In genomic region chr10:49080071-49080470, GRCh38 we compare ENCODE assay signal across 11 cellular contexts. TPM values are rescaled to one million over a fixed set of nuclear protein-coding genes. Genes with fewer than 3 reads are reported as not detected.
DNase-seq lines count a peak whose midpoint lies in the region; ATAC-seq, FAIRE-seq and TF ChIP-seq lines count a peak whose summit lies in the region.
"Had no signal": no experiment of that assay in that cellular context is flagged by ENCODE, and none has a peak within 500 bp of the region (broad histone marks: within the 10 kb centered on the region; RNA-seq: fewer than 3 reads in every experiment).

No MANE protein-coding gene starts in this region.

- peak; percentile 27 for DNase-seq in SKM-1 treated with dmso at 0.1 percent for 144 hours (lab: John Stamatoyannopoulos, UW; ENCODE audit: unreplicated experiment)
- DNase-seq in SKM-1 (lab: John Stamatoyannopoulos, UW; ENCODE audit: unreplicated experiment) = no peak
- peak; percentile 32 for DNase-seq in T-helper 2 cell treated with Interferon-gamma antibody and Interleukin-4, amounts not matched to agents 5 μg/mL and 100 μg/mL, for 36 hours (ENCODE audit: low spot score)
- DNase-seq in fibroblast of the aortic adventitia (ENCODE audit: low read depth) = peak; percentile 34
- peak; percentile 9 for DNase-seq in small intestine
- no peak for DNase-seq in SHP77 treated with DMSO at 0.1 percent for 48 hours (lab: John Stamatoyannopoulos, UW)
- DNase-seq in prostate gland (ENCODE audit: low spot score) = no peak
- DNase-seq: transverse colon had no signal

- ATAC-seq in GM21526 (IDR thresholded peaks at IDR 0.05; ENCODE audit: low FRiP score, unreplicated experiment) = no peak

- H3K27me3 Mint-ChIP-seq in T-helper 2 cell treated with Interferon-gamma antibody and Interleukin-4, amounts not matched to agents 5 μg/mL and 100 μg/mL, for 36 hours (ENCODE audit: low read depth) = no peaks in the 10 kb centered on the region

- peak overlapping the region; percentile 64 for H3K4me3 Mint-ChIP-seq in T-helper 2 cell treated with Interferon-gamma antibody and Interleukin-4, amounts not matched to agents 5 μg/mL and 100 μg/mL, for 36 hours

- 0 to 15% (median 7%) methylated on average over 1 of the region's 1 CpG for WGBS in small intestine, 3 donors
- 17% methylated on average over 1 of the region's 1 CpG for WGBS in prostate gland

- no peaks in the 10 kb centered on the region for H3K4me1 ChIP-seq in small intestine (ENCODE audit: control insufficient read depth in 2 of 2, insufficient read depth in 1 of 2, low read depth in 1 of 2, low read length in 1 of 2)
- H3K4me1 ChIP-seq in prostate gland (replicated peaks) = no peaks in the 10 kb centered on the region

- peak overlapping the region; percentile 81 for H3K27ac Mint-ChIP-seq in T-helper 2 cell treated with Interferon-gamma antibody and Interleukin-4, amounts not matched to agents 5 μg/mL and 100 μg/mL, for 36 hours

- H3K4me3 ChIP-seq in fibroblast of the aortic adventitia (ENCODE audit: low read depth, low read length) (no peak overlapping the region), small intestine (ENCODE audit: low read depth in 1 of 2, low read length in 2 of 2) (no peak overlapping the region), prostate gland (no peak overlapping the region)
- H3K4me3 ChIP-seq: spleen, transverse colon had no signal

- no peak for FAIRE-seq in small intestine (lab: Jason Lieb, UNC)

- intact Hi-C loops in prostate gland (cut with DNase I) = no loop called here

- TF ChIP-seq CTCF in fibroblast of the aortic adventitia (IDR thresholded peaks at IDR 0.05; ENCODE audit: insufficient read depth, low read length) (no peak), prostate gland (IDR thresholded peaks at IDR 0.05) (no peak)

- no peak overlapping the region for H3K27ac ChIP-seq in small intestine (ENCODE audit: low read depth in 1 of 2, low read length in 1 of 2)
- H3K27ac ChIP-seq in prostate gland = no peak overlapping the region

- no peaks in the 10 kb centered on the region for H3K36me3 ChIP-seq in small intestine (ENCODE audit: control insufficient read depth in 2 of 2, insufficient read depth in 2 of 2, low read length in 2 of 2)
- no peaks in the 10 kb centered on the region for H3K36me3 ChIP-seq in prostate gland
- H3K36me3 ChIP-seq: spleen, transverse colon had no signal

- no peaks in the 10 kb centered on the region for H3K36me3 Mint-ChIP-seq in T-helper 2 cell treated with Interferon-gamma antibody and Interleukin-4, amounts not matched to agents 5 μg/mL and 100 μg/mL, for 36 hours (ENCODE audit: low read depth)

- H3K4me1 Mint-ChIP-seq in T-helper 2 cell treated with Interferon-gamma antibody and Interleukin-4, amounts not matched to agents 5 μg/mL and 100 μg/mL, for 36 hours (ENCODE audit: low read depth) = peaks cover 39% of the 10 kb centered on the region

- H3K9me3 Mint-ChIP-seq in T-helper 2 cell treated with Interferon-gamma antibody and Interleukin-4, amounts not matched to agents 5 μg/mL and 100 μg/mL, for 36 hours = no peaks in the 10 kb centered on the region

- H3K9me3 ChIP-seq in small intestine (ENCODE audit: control insufficient read depth, low read depth) = no peaks in the 10 kb centered on the region
- H3K9me3 ChIP-seq in prostate gland = no peaks in the 10 kb centered on the region
- H3K9me3 ChIP-seq: spleen, transverse colon had no signal

- TF ChIP-seq POLR2A in prostate gland (IDR thresholded peaks at IDR 0.05) = no peak

- H3K27me3 ChIP-seq in small intestine (ENCODE audit: control insufficient read depth in 2 of 2, insufficient read depth in 2 of 2, low read length in 2 of 2) (no peaks in the 10 kb centered on the region), prostate gland (replicated peaks; ENCODE audit: insufficient read depth) (no peaks in the 10 kb centered on the region)
- H3K27me3 ChIP-seq: transverse colon had no signal

RNA-seq across cellular contexts. Expression of gene VSTM4, which starts 35.3 kb away (rescaled TPM):
- total RNA-seq in fibroblast of the aortic adventitia (ENCODE audit: low replicate concordance) = 4.7 and 6.5 TPM in 2 replicates
- 1 to 10 TPM in 1 of 3 donors, under 1 TPM in 1, not detected in 1; 0.81 to 2.4 TPM for polyA plus RNA-seq in small intestine
- total RNA-seq in prostate gland = 10 to 100 TPM in 1 of 2 donors, 1 to 10 TPM in 1; 6.9 to 36.0 TPM

RNA-seq across cellular contexts. Expression of gene FAM170B, which starts 53.8 kb away (rescaled TPM):
- not detected in 2 replicates for total RNA-seq in fibroblast of the aortic adventitia (ENCODE audit: low replicate concordance)
- polyA plus RNA-seq in small intestine = not detected
- not detected for total RNA-seq in prostate gland
- total RNA-seq: left lobe of liver, spleen, transverse colon had no signal

Comparison
In these comparisons a context has a peak if more than half of its experiments do, and no peak if none do; other contexts are left out.
1. DNase-seq: peak in SKM-1 treated with dmso at 0.1 percent for 144 hours (single experiment), T-helper 2 cell treated with Interferon-gamma antibody and Interleukin-4, amounts not matched to agents 5 μg/mL and 100 μg/mL, for 36 hours (single experiment), fibroblast of the aortic adventitia (single experiment) and small intestine (single experiment); none in SKM-1 (single experiment), SHP77 treated with DMSO at 0.1 percent for 48 hours (single experiment) and prostate gland (single experiment).